22 cellular contexts compared by ENCODE assay signal in the genomic region with DNA sequence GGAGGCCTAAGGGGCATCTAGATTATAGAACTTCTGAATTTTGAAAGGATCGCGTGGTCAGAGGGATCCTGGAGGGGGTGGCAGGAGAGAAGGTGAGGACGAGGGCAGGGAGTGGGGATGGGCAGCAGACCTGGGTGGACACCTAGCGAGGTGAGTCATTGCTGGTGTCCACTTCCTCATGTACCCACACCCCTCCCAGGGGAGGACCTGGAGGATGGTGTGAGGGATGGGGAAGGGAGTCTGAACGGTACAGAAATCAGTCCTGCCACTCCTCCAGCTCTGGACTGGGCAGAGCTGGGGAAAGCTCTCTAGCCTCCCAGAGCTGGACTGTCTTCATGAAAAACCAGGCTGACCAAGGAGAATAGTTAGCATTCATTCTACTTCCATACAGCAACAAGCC. TPM values are rescaled to one million over a fixed set of nuclear protein-coding genes. Genes with fewer than 3 reads are reported as not detected.
"Had no signal": no experiment of that assay in that cellular context is flagged by ENCODE, and none has a peak within 500 bp of the region (broad histone marks: within the 10 kb centered on the region; RNA-seq: fewer than 3 reads in every experiment).

No MANE protein-coding gene starts in this region.

- DNase-seq: KBM-7, NCI-H1092, NCI-H1105 treated with DMSO at 0.1 percent for 48 hours, NCI-H1417 treated with DMSO at 0.1 percent for 48 hours, NCI-H146, NCI-H1694 treated with DMSO at 0.1 percent for 48 hours, NCI-H1930, NCI-H2081, NCI-H2107, NCI-H2227 treated with DMSO at 0.1 percent for 48 hours, NCI-H446, NCI-H510A, NCI-H524 treated with DMSO at 0.1 percent for 48 hours, NCI-H69, NCI-H774, Right ventricle myocardium superior, RPMI8226, SIG-M5 had no signal

- H3K4me1 ChIP-seq: SJSA1 had no signal

- H3K4me3 ChIP-seq: SJSA1, SK-N-MC had no signal

- H3K27me3 ChIP-seq: SJSA1 had no signal

- H3K9me3 ChIP-seq: SJSA1 had no signal

- H3K27ac ChIP-seq: HL-60, SJSA1, SK-N-MC had no signal

- H3K36me3 ChIP-seq: SJSA1 had no signal

RNA-seq across cellular contexts. Expression of gene TMOD1, which starts 46.9 kb away (rescaled TPM):
- total RNA-seq: LHCN-M2, SJSA1 had no signal
